14 cellular contexts compared by ENCODE assay signal in genomic region chr10:61963669-61964058, GRCh38.
DNase-seq lines count a peak whose midpoint lies in the region; ATAC-seq, FAIRE-seq and TF ChIP-seq lines count a peak whose summit lies in the region.
"Had no signal": no experiment of that assay in that cellular context is flagged by ENCODE, and none has a peak within 500 bp of the region (broad histone marks: within the 10 kb centered on the region; RNA-seq: fewer than 3 reads in every experiment).

No MANE protein-coding gene starts in this region.

- H3K4me1 ChIP-seq in liver (ENCODE audit: control insufficient read depth in 4 of 4, insufficient read depth in 4 of 4, low read length in 3 of 4) (peaks cover 3 to 31% (median 12%) of the 10 kb centered on the region in 4 donors), transverse colon (peaks cover 18 to 43% (median 19%) of the 10 kb centered on the region in 4 donors)

- WGBS in liver, result 38% methylated on average over 2 of the region's 2 CpGs
- 29 to 60% methylated on average over 1 to 2 of the region's 2 CpGs for WGBS in transverse colon (ENCODE audit: low coverage in 1 of 2), 2 donors

- H3K4me3 Mint-ChIP-seq in natural killer cell treated with Interleukin-12 subunit alpha and Interleukin-12 subunit beta and Interleukin-15 and Interleukin-18, amount 100 ng/mL, for 72 hours, result peak overlapping the region; percentile 38
- no peak overlapping the region for H3K4me3 Mint-ChIP-seq in natural killer cell
- no peak overlapping the region for H3K4me3 Mint-ChIP-seq in activated T-helper 1 cell treated with anti-CD3 and anti-CD28 coated beads, Interleukin-12 subunit alpha, Interleukin-12 subunit beta, Interleukin-2, Interleukin-4 antibody, amounts not matched to agents 30 ng/mL and 10 ng/mL and 1 ng/mL, durations not matched to agents 14 hours and 24 hours and 36 hours

- H3K9me3 Mint-ChIP-seq in natural killer cell treated with Interleukin-12 subunit alpha and Interleukin-12 subunit beta and Interleukin-15 and Interleukin-18, amount 100 ng/mL, for 72 hours, result peaks cover 6% of the 10 kb centered on the region
- H3K9me3 Mint-ChIP-seq in natural killer cell, result no peaks in the 10 kb centered on the region
- peaks cover under 1% of the 10 kb centered on the region for H3K9me3 Mint-ChIP-seq in activated T-helper 1 cell treated with anti-CD3 and anti-CD28 coated beads, Interleukin-12 subunit alpha, Interleukin-12 subunit beta, Interleukin-2, Interleukin-4 antibody, amounts not matched to agents 30 ng/mL and 10 ng/mL and 1 ng/mL, durations not matched to agents 14 hours and 24 hours and 36 hours

- TF ChIP-seq EP300 in transverse colon (IDR thresholded peaks at IDR 0.05; ENCODE audit: low read depth), result no peak

- peaks cover 15% of the 10 kb centered on the region for H3K36me3 Mint-ChIP-seq in natural killer cell treated with Interleukin-12 subunit alpha and Interleukin-12 subunit beta and Interleukin-15 and Interleukin-18, amount 100 ng/mL, for 72 hours
- peaks cover 3% of the 10 kb centered on the region for H3K36me3 Mint-ChIP-seq in natural killer cell
- H3K36me3 Mint-ChIP-seq in activated T-helper 1 cell treated with anti-CD3 and anti-CD28 coated beads, Interleukin-12 subunit alpha, Interleukin-12 subunit beta, Interleukin-2, Interleukin-4 antibody, amounts not matched to agents 30 ng/mL and 10 ng/mL and 1 ng/mL, durations not matched to agents 14 hours and 24 hours and 36 hours (ENCODE audit: low read depth), result peaks cover 56% of the 10 kb centered on the region

- DNase-seq in natural killer cell treated with Interleukin-12 subunit alpha and Interleukin-12 subunit beta and Interleukin-15 and Interleukin-18, amount 100 ng/mL, for 72 hours (ENCODE audit: low spot score), result no peak
- DNase-seq in natural killer cell (no peak), transverse colon (no peak), GF-D8 (lab: John Stamatoyannopoulos, UW) (no peak), GM19239 (ENCODE audit: insufficient read length, low spot score) (no peak), kidney tubule cell (ENCODE audit: low spot score) (no peak)
- DNase-seq in activated T-helper 1 cell treated with anti-CD3 and anti-CD28 coated beads, Interleukin-12 subunit alpha, Interleukin-12 subunit beta, Interleukin-2, Interleukin-4 antibody, amounts not matched to agents 30 ng/mL and 10 ng/mL and 1 ng/mL, durations not matched to agents 14 hours and 24 hours and 36 hours (ENCODE audit: low spot score), result no peak
- DNase-seq: BE2C; NCI-H345; stimulated activated CD4-positive, alpha-beta T cell treated with anti-CD3 and anti-CD28 coated beads, Interleukin-15, amount 100 ng/mL, for 24 hours had no signal

- H3K9me3 ChIP-seq in liver (ENCODE audit: control insufficient read depth in 4 of 4, low read length in 3 of 4) (no peaks in the 10 kb centered on the region), transverse colon (no peaks in the 10 kb centered on the region)
- H3K9me3 ChIP-seq: BE2C, neutrophil had no signal

- H3K27ac Mint-ChIP-seq in natural killer cell treated with Interleukin-12 subunit alpha and Interleukin-12 subunit beta and Interleukin-15 and Interleukin-18, amount 100 ng/mL, for 72 hours, result peak overlapping the region; percentile 84 to 91
- H3K27ac Mint-ChIP-seq in natural killer cell, result peak overlapping the region in 1 of 2 donors; percentile 46
- peak overlapping the region; percentile 70 for H3K27ac Mint-ChIP-seq in activated T-helper 1 cell treated with anti-CD3 and anti-CD28 coated beads, Interleukin-12 subunit alpha, Interleukin-12 subunit beta, Interleukin-2, Interleukin-4 antibody, amounts not matched to agents 30 ng/mL and 10 ng/mL and 1 ng/mL, durations not matched to agents 14 hours and 24 hours and 36 hours

- H3K4me3 ChIP-seq in liver (ENCODE audit: low read depth in 1 of 3, low read length in 3 of 3) (no peak overlapping the region), transverse colon (no peak overlapping the region)

- in situ Hi-C loops in transverse colon (cut with MboI; ENCODE audit: low pct_ligation_motif_present in 1 of 4, low pct_unique_long_range_greater_than_20kb in 1 of 4, low sequenced_read_pairs in 3 of 4), result no loop called here

- TF ChIP-seq CTCF in natural killer cell (IDR thresholded peaks at IDR 0.05) (no peak), liver (IDR thresholded peaks at IDR 0.05; ENCODE audit: low read depth, low read length, missing input control) (no peak), transverse colon (IDR thresholded peaks at IDR 0.05) (no peak)

- intact Hi-C loops in natural killer cell (cut with micrococcal nuclease), result no loop called here
- intact Hi-C loops in activated T-helper 1 cell treated with anti-CD3 and anti-CD28 coated beads, Interleukin-12 subunit alpha, Interleukin-12 subunit beta, Interleukin-2, Interleukin-4 antibody, amounts not matched to agents 30 ng/mL and 10 ng/mL and 1 ng/mL, durations not matched to agents 14 hours and 24 hours and 36 hours (cut with micrococcal nuclease), result no loop called here
- intact Hi-C loops in transverse colon (cut with DNase I; ENCODE audit: low total_unique reads), result no loop called here

- no peaks in the 10 kb centered on the region for H3K27me3 Mint-ChIP-seq in natural killer cell treated with Interleukin-12 subunit alpha and Interleukin-12 subunit beta and Interleukin-15 and Interleukin-18, amount 100 ng/mL, for 72 hours
- H3K27me3 Mint-ChIP-seq in natural killer cell (ENCODE audit: low read depth in 2 of 2), result no peaks in the 10 kb centered on the region
- no peaks in the 10 kb centered on the region for H3K27me3 Mint-ChIP-seq in activated T-helper 1 cell treated with anti-CD3 and anti-CD28 coated beads, Interleukin-12 subunit alpha, Interleukin-12 subunit beta, Interleukin-2, Interleukin-4 antibody, amounts not matched to agents 30 ng/mL and 10 ng/mL and 1 ng/mL, durations not matched to agents 14 hours and 24 hours and 36 hours (ENCODE audit: insufficient read depth)

- peaks cover 61 to 68% of the 10 kb centered on the region in 2 donors for H3K4me1 Mint-ChIP-seq in natural killer cell treated with Interleukin-12 subunit alpha and Interleukin-12 subunit beta and Interleukin-15 and Interleukin-18, amount 100 ng/mL, for 72 hours (ENCODE audit: low read depth in 2 of 2)
- peaks cover 67 to 68% of the 10 kb centered on the region in 2 donors for H3K4me1 Mint-ChIP-seq in natural killer cell
- peaks cover 92% of the 10 kb centered on the region for H3K4me1 Mint-ChIP-seq in activated T-helper 1 cell treated with anti-CD3 and anti-CD28 coated beads, Interleukin-12 subunit alpha, Interleukin-12 subunit beta, Interleukin-2, Interleukin-4 antibody, amounts not matched to agents 30 ng/mL and 10 ng/mL and 1 ng/mL, durations not matched to agents 14 hours and 24 hours and 36 hours (ENCODE audit: low read depth)

- TF ChIP-seq RAD21 in liver (IDR thresholded peaks at IDR 0.05), result no peak

- no peaks in the 10 kb centered on the region for H3K36me3 ChIP-seq in liver (ENCODE audit: control insufficient read depth in 4 of 4, insufficient read depth in 3 of 4, low read depth in 1 of 4, low read length in 3 of 4)
- H3K36me3 ChIP-seq in transverse colon, result no peaks in the 10 kb centered on the region
- H3K36me3 ChIP-seq: BE2C, neutrophil had no signal

- TF ChIP-seq POLR2A in transverse colon (IDR thresholded peaks at IDR 0.05), result no peak

- no peak for ATAC-seq in natural killer cell treated with Interleukin-12 subunit alpha and Interleukin-12 subunit beta and Interleukin-15 and Interleukin-18, amount 100 ng/mL, for 72 hours
- ATAC-seq in natural killer cell, result no peak

- no peak for FAIRE-seq in GM19239 (lab: Jason Lieb, UNC)
- FAIRE-seq: islet of Langerhans, RCC 7860 had no signal

- H3K9ac ChIP-seq in liver (ENCODE audit: low read depth in 1 of 2, low read length in 2 of 2), result no peak overlapping the region

- H3K27me3 ChIP-seq in liver (ENCODE audit: control insufficient read depth in 4 of 4, insufficient read depth in 4 of 4, low read length in 3 of 4) (no peaks in the 10 kb centered on the region), transverse colon (no peaks in the 10 kb centered on the region)
- H3K27me3 ChIP-seq: BE2C, neutrophil had no signal

- H3K27ac ChIP-seq in liver (ENCODE audit: low read depth in 1 of 2, low read length in 2 of 2) (peak overlapping the region in 1 of 2 donors; percentile 50), transverse colon (peak overlapping the region; percentile 57 to 78 (median 68))
- H3K27ac ChIP-seq: neutrophil had no signal

TF ChIP-seq in liver, 16 proteins besides CTCF, POLR2A, EP300 and RAD21:
- TF ChIP-seq SP1 (IDR thresholded peaks at IDR 0.05), result peak; percentile 16
- TF ChIP-seq HNF4A (conservative IDR thresholded peaks at IDR 0.05), result peak; percentile 18 to 35
- TF ChIP-seq HNF4G (IDR thresholded peaks at IDR 0.05), result no peak
- no peak for TF ChIP-seq NR2F2 (IDR thresholded peaks at IDR 0.05)
TF ChIP-seq in liver: peak in this region for 2.
